19 cellular contexts compared by ENCODE assay signal in genomic region chr3:124881976-124882697, GRCh38. TPM values are rescaled to one million over a fixed set of nuclear protein-coding genes. Genes with fewer than 3 reads are reported as not detected.
DNase-seq lines count a peak whose midpoint lies in the region; ATAC-seq and TF ChIP-seq lines count a peak whose summit lies in the region.
"Had no signal": no experiment of that assay in that cellular context is flagged by ENCODE, and none has a peak within 500 bp of the region (broad histone marks: within the 10 kb centered on the region; RNA-seq: fewer than 3 reads in every experiment).

No MANE protein-coding gene starts in this region.

- no peak for TF ChIP-seq RAD21 in SK-N-SH (IDR thresholded peaks at IDR 0.05; ENCODE audit: low read length)

- H3K9ac ChIP-seq in SK-N-SH = no peak overlapping the region

- H3K4me1 ChIP-seq in SK-N-SH (ENCODE audit: control insufficient read depth in 1 of 2, insufficient read depth in 2 of 2, low read depth in 1 of 2, low read length in 1 of 2) (peaks cover 37 to 64% of the 10 kb centered on the region in 2 experiments), suprapubic skin (peaks cover 72% of the 10 kb centered on the region)

- H3K27me3 ChIP-seq in SK-N-SH (ENCODE audit: insufficient read depth) (no peaks in the 10 kb centered on the region), suprapubic skin (no peaks in the 10 kb centered on the region)

- H3K79me2 ChIP-seq in SK-N-SH (ENCODE audit: insufficient read depth) = peaks cover 79% of the 10 kb centered on the region

- no peaks in the 10 kb centered on the region; the same call in 1 of the 2 replicates for H4K20me1 ChIP-seq in SK-N-SH (ENCODE audit: insufficient read depth)

- CTCF ChIA-PET in SK-N-SH (lab: Yijun Ruan, JAX) = interaction anchor here (1.0 to 1.8 kb wide), 4 partner anchors 12 to 121 kb away, joined by 3 to 6 read pairs (median 4); no protein-coding TSS in a partner anchor

- TF ChIP-seq CTCF in SK-N-SH (IDR thresholded peaks at IDR 0.05) (no peak), suprapubic skin (IDR thresholded peaks at IDR 0.05) (no peak)

- peaks cover 3 to 14% of the 10 kb centered on the region in 2 experiments for H3K36me3 ChIP-seq in SK-N-SH (replicated peaks in 1 of 2; ENCODE audit: control insufficient read depth in 1 of 2, insufficient read depth in 2 of 2, low read length in 1 of 2)
- no peaks in the 10 kb centered on the region for H3K36me3 ChIP-seq in suprapubic skin

- no peak overlapping the region for H3K4me3 ChIP-seq in SK-N-SH (ENCODE audit: low read depth in 2 of 2, low read length in 1 of 2)
- no peak overlapping the region for H3K4me3 ChIP-seq in suprapubic skin

- POLR2A ChIA-PET in SK-N-SH (lab: Yijun Ruan, JAX) = interaction anchor here (0.6 kb wide), 1 partner anchor 752 kb away, joined by 3 read pairs; no protein-coding TSS in a partner anchor

- H3K9me3 ChIP-seq in SK-N-SH = no peaks in the 10 kb centered on the region
- H3K9me3 ChIP-seq in suprapubic skin = no peaks in the 10 kb centered on the region

- no peaks in the 10 kb centered on the region for H3K9me2 ChIP-seq in SK-N-SH

- H3K4me2 ChIP-seq in SK-N-SH = peak overlapping the region; percentile 84; the same call in 1 of the 2 replicates

- TF ChIP-seq POLR2A in suprapubic skin (IDR thresholded peaks at IDR 0.05) = no peak

- peak overlapping the region; percentile 16 to 59; a peak in 2 of 4 replicates for H3K27ac ChIP-seq in SK-N-SH (ENCODE audit: low read depth in 2 of 2, low read length in 1 of 2)
- H3K27ac ChIP-seq in suprapubic skin = peak overlapping the region; percentile 5

- H3F3A ChIP-seq in SK-N-SH (replicated peaks; ENCODE audit: insufficient read depth) = peaks cover 31% of the 10 kb centered on the region

- 94% methylated on average over 11 of the region's 11 CpGs for WGBS in SK-N-SH (ENCODE audit: low lambda C conversion rate)
- WGBS in suprapubic skin = 70% methylated on average over 11 of the region's 11 CpGs

- TF ChIP-seq EP300 in SK-N-SH (IDR thresholded peaks at IDR 0.05; ENCODE audit: borderline replicate concordance in 1 of 2, low read depth in 1 of 2, low read length in 1 of 2) (no peak), suprapubic skin (IDR thresholded peaks at IDR 0.05) (no peak)

- ATAC-seq in SK-N-SH treated with all-trans-retinoic acid at 6 μM for 48 hours (no peak), GM19023 (IDR thresholded peaks at IDR 0.05; ENCODE audit: unreplicated experiment) (no peak)
- ATAC-seq: activated CD4-positive, CD25-positive, alpha-beta regulatory T cell treated with anti-CD3 and anti-CD28 coated beads, Interleukin-2, amount 50 U/mL, for 24 hours; left ventricle myocardium superior; sciatic nerve had no signal

- DNase-seq in SK-N-SH (no peak), astrocyte of the hippocampus (ENCODE audit: low read depth, low spot score) (peak; percentile 31), iris pigment epithelial cell (ENCODE audit: low read depth) (peak; percentile 41), suprapubic skin (ENCODE audit: low spot score in 2 of 2) (no peak), NOMO-1 treated with dmso at 0.1 percent for 144 hours (lab: John Stamatoyannopoulos, UW; ENCODE audit: unreplicated experiment) (no peak), SW 1271 (lab: John Stamatoyannopoulos, UW) (no peak)
- DNase-seq: 8988T; activated gamma-delta T cell; anterior cingulate cortex; CD4-positive, alpha-beta T cell; GOT3; left ventricle myocardium superior; NCI-H1092; NCI-H2171; T-helper 2 cell had no signal

- H2AFZ ChIP-seq in SK-N-SH (ENCODE audit: low read depth) = no peak overlapping the region

TF ChIP-seq in SK-N-SH, 30 proteins besides CTCF, POLR2A, EP300 and RAD21 (continues in another document):
- TF ChIP-seq, protein P1, sequence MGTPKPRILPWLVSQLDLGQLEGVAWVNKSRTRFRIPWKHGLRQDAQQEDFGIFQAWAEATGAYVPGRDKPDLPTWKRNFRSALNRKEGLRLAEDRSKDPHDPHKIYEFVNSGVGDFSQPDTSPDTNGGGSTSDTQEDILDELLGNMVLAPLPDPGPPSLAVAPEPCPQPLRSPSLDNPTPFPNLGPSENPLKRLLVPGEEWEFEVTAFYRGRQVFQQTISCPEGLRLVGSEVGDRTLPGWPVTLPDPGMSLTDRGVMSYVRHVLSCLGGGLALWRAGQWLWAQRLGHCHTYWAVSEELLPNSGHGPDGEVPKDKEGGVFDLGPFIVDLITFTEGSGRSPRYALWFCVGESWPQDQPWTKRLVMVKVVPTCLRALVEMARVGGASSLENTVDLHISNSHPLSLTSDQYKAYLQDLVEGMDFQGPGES (IDR thresholded peaks at IDR 0.05; ENCODE audit: low read depth, low read length) = no peak
- TF ChIP-seq YY1 (IDR thresholded peaks at IDR 0.05; ENCODE audit: low read depth) (no peak), FOXM1 (IDR thresholded peaks at IDR 0.05; ENCODE audit: low read depth) (no peak), TEAD4 (IDR thresholded peaks at IDR 0.05; ENCODE audit: borderline replicate concordance, insufficient read depth) (no peak), NRF1 (IDR thresholded peaks at IDR 0.05; ENCODE audit: low read depth, low read length) (no peak), GATA2 (CRISPR knock-in tag; IDR thresholded peaks at IDR 0.05) (no peak), RXRA (IDR thresholded peaks at IDR 0.05; ENCODE audit: borderline replicate concordance, low read depth) (no peak)
- TF ChIP-seq, protein P2, sequence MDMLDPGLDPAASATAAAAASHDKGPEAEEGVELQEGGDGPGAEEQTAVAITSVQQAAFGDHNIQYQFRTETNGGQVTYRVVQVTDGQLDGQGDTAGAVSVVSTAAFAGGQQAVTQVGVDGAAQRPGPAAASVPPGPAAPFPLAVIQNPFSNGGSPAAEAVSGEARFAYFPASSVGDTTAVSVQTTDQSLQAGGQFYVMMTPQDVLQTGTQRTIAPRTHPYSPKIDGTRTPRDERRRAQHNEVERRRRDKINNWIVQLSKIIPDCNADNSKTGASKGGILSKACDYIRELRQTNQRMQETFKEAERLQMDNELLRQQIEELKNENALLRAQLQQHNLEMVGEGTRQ (IDR thresholded peaks at IDR 0.05; ENCODE audit: borderline replicate concordance, low read depth, low read length) = no peak

TF ChIP-seq in SK-N-SH treated with all-trans-retinoic acid at 6 μM for 48 hours, 23 proteins besides CTCF, POLR2A, EP300 and RAD21:
- TF ChIP-seq ZNF70 (CRISPR knock-in tag; IDR thresholded peaks at IDR 0.05) (no peak), TCF4 (CRISPR knock-in tag; IDR thresholded peaks at IDR 0.05; ENCODE audit: borderline replicate concordance) (no peak), ZFP30 (CRISPR knock-in tag; IDR thresholded peaks at IDR 0.05) (no peak), CSRNP3 (CRISPR knock-in tag; IDR thresholded peaks at IDR 0.05) (no peak), OSR1 (CRISPR knock-in tag; IDR thresholded peaks at IDR 0.05) (no peak), CSDC2 (CRISPR knock-in tag; IDR thresholded peaks at IDR 0.05) (no peak)
- TF ChIP-seq, protein P3, sequence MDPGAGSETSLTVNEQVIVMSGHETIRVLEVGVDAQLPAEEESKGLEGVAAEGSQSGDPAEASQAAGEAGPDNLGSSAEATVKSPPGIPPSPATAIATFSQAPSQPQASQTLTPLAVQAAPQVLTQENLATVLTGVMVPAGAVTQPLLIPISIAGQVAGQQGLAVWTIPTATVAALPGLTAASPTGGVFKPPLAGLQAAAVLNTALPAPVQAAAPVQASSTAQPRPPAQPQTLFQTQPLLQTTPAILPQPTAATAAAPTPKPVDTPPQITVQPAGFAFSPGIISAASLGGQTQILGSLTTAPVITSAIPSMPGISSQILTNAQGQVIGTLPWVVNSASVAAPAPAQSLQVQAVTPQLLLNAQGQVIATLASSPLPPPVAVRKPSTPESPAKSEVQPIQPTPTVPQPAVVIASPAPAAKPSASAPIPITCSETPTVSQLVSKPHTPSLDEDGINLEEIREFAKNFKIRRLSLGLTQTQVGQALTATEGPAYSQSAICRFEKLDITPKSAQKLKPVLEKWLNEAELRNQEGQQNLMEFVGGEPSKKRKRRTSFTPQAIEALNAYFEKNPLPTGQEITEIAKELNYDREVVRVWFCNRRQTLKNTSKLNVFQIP (CRISPR knock-in tag; IDR thresholded peaks at IDR 0.05; ENCODE audit: borderline replicate concordance, low read depth) = no peak

RNA-seq across cellular contexts. Expression of gene ITGB5, which starts 5.0 kb away (rescaled TPM):
- 328 and 481 TPM in 2 replicates for polyA plus RNA-seq in SK-N-SH (2012; rRNA removed)
- 217 and 321 TPM in 2 replicates for polyA plus RNA-seq in SK-N-SH (2012; cell fraction: cytosol; rRNA removed)
- polyA plus RNA-seq in SK-N-SH (2012; cell fraction: nucleus; rRNA removed) = 338 and 344 TPM in 2 replicates
- 100 to 1,000 TPM; 159 to 397 (median 245) TPM for total RNA-seq in suprapubic skin

RNA-seq across cellular contexts. Expression of gene MUC13, which starts 52.4 kb away (rescaled TPM):
- not detected in 2 replicates for polyA plus RNA-seq in SK-N-SH (2012; rRNA removed)
- not detected in 2 replicates for polyA plus RNA-seq in SK-N-SH (2012; cell fraction: cytosol; rRNA removed)
- 0.10 TPM in 1 of 2 replicates, not detected in the other for polyA plus RNA-seq in SK-N-SH (2012; cell fraction: nucleus; rRNA removed)
- total RNA-seq in suprapubic skin = under 1 TPM in 1 of 4 donors, not detected in 3; 0.56 TPM
- total RNA-seq: left ventricle myocardium superior, sciatic nerve had no signal

Comparison
In these comparisons a context has a peak if more than half of its experiments do, and no peak if none do; other contexts are left out.
1. DNase-seq: peak in astrocyte of the hippocampus (single experiment) and iris pigment epithelial cell (single experiment); none in SK-N-SH (single experiment), suprapubic skin (0 of 2), NOMO-1 treated with dmso at 0.1 percent for 144 hours (single experiment) and SW 1271 (0 of 2).